8 cellular contexts compared by ENCODE assay signal in genomic region chr2:7692657-7693161, GRCh38.
A peak's percentile ranks its signal among the peaks of the same experiment; 100 is the strongest.
DNase-seq lines count a peak whose midpoint lies in the region; ATAC-seq and TF ChIP-seq lines count a peak whose summit lies in the region.
"Had no signal": no experiment of that assay in that cellular context is flagged by ENCODE, and none has a peak within 500 bp of the region (broad histone marks: within the 10 kb centered on the region; RNA-seq: fewer than 3 reads in every experiment).

No MANE protein-coding gene starts in this region.

- no peak overlapping the region for H3K4me2 ChIP-seq in DND-41 (ENCODE audit: insufficient read depth, low read length)
- H3K4me2 ChIP-seq in mammary epithelial cell (ENCODE audit: insufficient read depth, low read depth, low read length) = peak overlapping the region; percentile 23

- dilution Hi-C loops in mammary epithelial cell (cut with HindIII; ENCODE audit: low sequenced_read_pairs) = loop anchor here (5.0 kb wide), 1 partner anchor 65 kb away; no protein-coding TSS in a partner anchor

- H3K4me3 ChIP-seq in DND-41 (ENCODE audit: low read depth in 1 of 2, low read length in 2 of 2) = no peak overlapping the region
- no peak overlapping the region for H3K4me3 ChIP-seq in mammary epithelial cell (replicated peaks in 1 of 3; ENCODE audit: insufficient read depth in 1 of 3, low read depth in 2 of 3, low read length in 3 of 3)

- H3K4me1 ChIP-seq in DND-41 (ENCODE audit: insufficient read depth, low read length) (peaks cover 20% of the 10 kb centered on the region), mammary epithelial cell (ENCODE audit: insufficient read depth, low read length) (peaks cover 19% of the 10 kb centered on the region)

- H2AFZ ChIP-seq in DND-41 (ENCODE audit: low read depth, low read length) = no peak overlapping the region
- H2AFZ ChIP-seq in mammary epithelial cell (ENCODE audit: low read depth, low read length) = peak overlapping the region; percentile 33

- H3K27me3 ChIP-seq in DND-41 (ENCODE audit: insufficient read depth, low read length, poor library complexity) (no peaks in the 10 kb centered on the region), mammary epithelial cell (ENCODE audit: insufficient read depth, low read length) (no peaks in the 10 kb centered on the region)

- peak; percentile 30 for DNase-seq in DND-41
- DNase-seq in NCI-H2029 (lab: John Stamatoyannopoulos, UW) = peak; percentile 33
- DNase-seq in mammary epithelial cell = peak; percentile 96
- DNase-seq in posterior vena cava (ENCODE audit: low spot score) = peak; percentile 91
- no peak for DNase-seq in activated naive CD4-positive, alpha-beta T cell treated with anti-CD3 and anti-CD28 coated beads, Interleukin-2, amount 50 U/mL, for 72 hours (ENCODE audit: low spot score in 2 of 2)

- no peaks in the 10 kb centered on the region for H4K20me1 ChIP-seq in DND-41 (ENCODE audit: insufficient read depth, low read length)
- H4K20me1 ChIP-seq in mammary epithelial cell (ENCODE audit: insufficient read depth, low read length) = no peaks in the 10 kb centered on the region

- H3K9me3 Mint-ChIP-seq in activated naive CD4-positive, alpha-beta T cell treated with anti-CD3 and anti-CD28 coated beads, Interleukin-2, amount 50 U/mL, for 72 hours = peaks cover 0 to 13% of the 10 kb centered on the region in 2 donors
- H3K9me3 Mint-ChIP-seq: activated naive CD4-positive, alpha-beta T cell treated with anti-CD3 and anti-CD28 coated beads, Interleukin-2, amount 50 U/mL, for 24 hours had no signal

- peaks cover 6 to 16% of the 10 kb centered on the region in 2 donors for H3K36me3 Mint-ChIP-seq in activated naive CD4-positive, alpha-beta T cell treated with anti-CD3 and anti-CD28 coated beads, Interleukin-2, amount 50 U/mL, for 72 hours
- H3K36me3 Mint-ChIP-seq: activated naive CD4-positive, alpha-beta T cell treated with anti-CD3 and anti-CD28 coated beads, Interleukin-2, amount 50 U/mL, for 24 hours had no signal

- intact Hi-C loops in mammary epithelial cell (cut with micrococcal nuclease) (loop anchor here (1.0 to 10.0 kb wide), 3 partner anchors 15 to 992 kb away; partner anchors contain the start of gene ID2), posterior vena cava (cut with DNase I) (no loop called here)

- WGBS in mammary epithelial cell (ENCODE audit: low coverage, missing lambda C conversion rate) = 100% methylated on average over 1 of the region's 1 CpG

- no peaks in the 10 kb centered on the region for H3K36me3 ChIP-seq in DND-41 (ENCODE audit: insufficient read depth, low read length)
- H3K36me3 ChIP-seq in mammary epithelial cell (ENCODE audit: insufficient read depth, low read length) = no peaks in the 10 kb centered on the region

- in situ Hi-C loops in mammary epithelial cell (cut with MboI; ENCODE audit: low sequenced_read_pairs in 2 of 2) = loop anchor here in 1 of 2 donors (25.0 kb wide), 1 partner anchor 995 kb away; the partner anchor contains the start of gene ID2

- no peak for TF ChIP-seq CTCF in DND-41 (IDR thresholded peaks at IDR 0.05; ENCODE audit: borderline replicate concordance, extremely low read depth, low read length, poor library complexity, severe bottlenecking)
- no peak for TF ChIP-seq CTCF in mammary epithelial cell (conservative IDR thresholded peaks at IDR 0.05 in 1 of 2, IDR thresholded peaks at IDR 0.05 in 1 of 2; ENCODE audit: extremely low read depth in 1 of 2, insufficient read depth in 1 of 2, low read depth in 1 of 2, low read length in 2 of 2)

- CTCF ChIA-PET in mammary epithelial cell (lab: Charles Lee; ENCODE audit: low non-redundant PET) = no interaction called here

- no peak overlapping the region for H3K27ac Mint-ChIP-seq in activated naive CD4-positive, alpha-beta T cell treated with anti-CD3 and anti-CD28 coated beads, Interleukin-2, amount 50 U/mL, for 72 hours
- H3K27ac Mint-ChIP-seq: activated naive CD4-positive, alpha-beta T cell treated with anti-CD3 and anti-CD28 coated beads, Interleukin-2, amount 50 U/mL, for 24 hours had no signal

- no peaks in the 10 kb centered on the region for H3K79me2 ChIP-seq in DND-41 (ENCODE audit: insufficient read depth, low read length)
- no peaks in the 10 kb centered on the region for H3K79me2 ChIP-seq in mammary epithelial cell (ENCODE audit: insufficient read depth, low read length)

- H3K9me3 ChIP-seq in DND-41 (ENCODE audit: insufficient read depth, low read length, severe bottlenecking) = no peaks in the 10 kb centered on the region
- H3K9me3 ChIP-seq in mammary epithelial cell (replicated peaks; ENCODE audit: insufficient read depth, low read length) = no peaks in the 10 kb centered on the region

- BruUV-seq in mammary epithelial cell (replicated peaks; lab: Mats Ljungman, UMichigan) = no TSS peak

- ATAC-seq in DND-41 (ENCODE audit: insufficient read depth, low read depth) (peak; percentile 65), GM19455 (IDR thresholded peaks at IDR 0.05; ENCODE audit: unreplicated experiment) (no peak), GM19324 (IDR thresholded peaks at IDR 0.05; ENCODE audit: low FRiP score, unreplicated experiment) (no peak)
- ATAC-seq in activated naive CD4-positive, alpha-beta T cell treated with anti-CD3 and anti-CD28 coated beads, Interleukin-2, amount 50 U/mL, for 72 hours = no peak

- H3K27ac ChIP-seq in DND-41 (ENCODE audit: low read length) = peak overlapping the region; percentile 31
- peak overlapping the region; percentile 79 for H3K27ac ChIP-seq in mammary epithelial cell (ENCODE audit: insufficient read depth, low read depth, low read length)

- no peak overlapping the region for H3K9ac ChIP-seq in DND-41 (ENCODE audit: low read depth, low read length)
- H3K9ac ChIP-seq in mammary epithelial cell (ENCODE audit: insufficient read depth, low read length) = no peak overlapping the region

Comparison
In these comparisons a context has a peak if more than half of its experiments do, and no peak if none do; other contexts are left out.
1. DNase-seq: peak in DND-41 (single experiment), NCI-H2029 (single experiment), mammary epithelial cell (single experiment) and posterior vena cava (single experiment); none in activated naive CD4-positive, alpha-beta T cell treated with anti-CD3 and anti-CD28 coated beads, Interleukin-2, amount 50 U/mL, for 72 hours (0 of 2).